Comparison of ENCODE assay signal across 1 cellular context in genomic region chr17:17972952-17973254, GRCh38.
TF ChIP-seq lines count a peak whose summit lies in the region.

No MANE protein-coding gene starts in this region.

TF ChIP-seq in K562, 482 proteins besides CTCF, POLR2A, EP300 and RAD21:
- TF ChIP-seq CXXC5 (CRISPR knock-in tag; IDR thresholded peaks at IDR 0.05) (0 out of 2 replicates have a peak, but pooled peaks have one; percentile 4), CHCHD3 (CRISPR knock-in tag; IDR thresholded peaks at IDR 0.05) (no peak), NR2C2 (CRISPR knock-in tag; IDR thresholded peaks at IDR 0.05) (no peak), NR2C2 (tag; IDR thresholded peaks at IDR 0.05) (peak; percentile 92), SMAD4 (CRISPR knock-in tag; conservative IDR thresholded peaks at IDR 0.05) (peak; percentile 9; the same call in 1 of the 2 replicates), DNMT1 (IDR thresholded peaks at IDR 0.05) (no peak), HDAC2 (IDR thresholded peaks at IDR 0.05) (peak; percentile 86), HDAC1 (IDR thresholded peaks at IDR 0.05) (peak in 1 of 2 experiments; percentile 97; a peak in 1 of 4 replicates), SAP30 (IDR thresholded peaks at IDR 0.05; ENCODE audit: borderline replicate concordance, insufficient read depth, low read depth, low read length, poor library complexity, severe bottlenecking) (peak; percentile 26), HDAC3 (IDR thresholded peaks at IDR 0.05; ENCODE audit: borderline replicate concordance, partially characterized antibody) (peak; percentile 76), RBFOX2 (IDR thresholded peaks at IDR 0.05; ENCODE audit: low read depth, low read length) (no peak), GABPA (tag; conservative IDR thresholded peaks at IDR 0.05; ENCODE audit: low read depth) (peak; percentile 39)
- TF ChIP-seq, protein P1, sequence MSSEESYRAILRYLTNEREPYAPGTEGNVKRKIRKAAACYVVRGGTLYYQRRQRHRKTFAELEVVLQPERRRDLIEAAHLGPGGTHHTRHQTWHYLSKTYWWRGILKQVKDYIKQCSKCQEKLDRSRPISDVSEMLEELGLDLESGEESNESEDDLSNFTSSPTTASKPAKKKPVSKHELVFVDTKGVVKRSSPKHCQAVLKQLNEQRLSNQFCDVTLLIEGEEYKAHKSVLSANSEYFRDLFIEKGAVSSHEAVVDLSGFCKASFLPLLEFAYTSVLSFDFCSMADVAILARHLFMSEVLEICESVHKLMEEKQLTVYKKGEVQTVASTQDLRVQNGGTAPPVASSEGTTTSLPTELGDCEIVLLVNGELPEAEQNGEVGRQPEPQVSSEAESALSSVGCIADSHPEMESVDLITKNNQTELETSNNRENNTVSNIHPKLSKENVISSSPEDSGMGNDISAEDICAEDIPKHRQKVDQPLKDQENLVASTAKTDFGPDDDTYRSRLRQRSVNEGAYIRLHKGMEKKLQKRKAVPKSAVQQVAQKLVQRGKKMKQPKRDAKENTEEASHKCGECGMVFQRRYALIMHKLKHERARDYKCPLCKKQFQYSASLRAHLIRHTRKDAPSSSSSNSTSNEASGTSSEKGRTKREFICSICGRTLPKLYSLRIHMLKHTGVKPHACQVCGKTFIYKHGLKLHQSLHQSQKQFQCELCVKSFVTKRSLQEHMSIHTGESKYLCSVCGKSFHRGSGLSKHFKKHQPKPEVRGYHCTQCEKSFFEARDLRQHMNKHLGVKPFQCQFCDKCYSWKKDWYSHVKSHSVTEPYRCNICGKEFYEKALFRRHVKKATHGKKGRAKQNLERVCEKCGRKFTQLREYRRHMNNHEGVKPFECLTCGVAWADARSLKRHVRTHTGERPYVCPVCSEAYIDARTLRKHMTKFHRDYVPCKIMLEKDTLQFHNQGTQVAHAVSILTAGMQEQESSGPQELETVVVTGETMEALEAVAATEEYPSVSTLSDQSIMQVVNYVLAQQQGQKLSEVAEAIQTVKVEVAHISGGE (CRISPR knock-in tag; IDR thresholded peaks at IDR 0.05): no peak
- TF ChIP-seq, protein P2, sequence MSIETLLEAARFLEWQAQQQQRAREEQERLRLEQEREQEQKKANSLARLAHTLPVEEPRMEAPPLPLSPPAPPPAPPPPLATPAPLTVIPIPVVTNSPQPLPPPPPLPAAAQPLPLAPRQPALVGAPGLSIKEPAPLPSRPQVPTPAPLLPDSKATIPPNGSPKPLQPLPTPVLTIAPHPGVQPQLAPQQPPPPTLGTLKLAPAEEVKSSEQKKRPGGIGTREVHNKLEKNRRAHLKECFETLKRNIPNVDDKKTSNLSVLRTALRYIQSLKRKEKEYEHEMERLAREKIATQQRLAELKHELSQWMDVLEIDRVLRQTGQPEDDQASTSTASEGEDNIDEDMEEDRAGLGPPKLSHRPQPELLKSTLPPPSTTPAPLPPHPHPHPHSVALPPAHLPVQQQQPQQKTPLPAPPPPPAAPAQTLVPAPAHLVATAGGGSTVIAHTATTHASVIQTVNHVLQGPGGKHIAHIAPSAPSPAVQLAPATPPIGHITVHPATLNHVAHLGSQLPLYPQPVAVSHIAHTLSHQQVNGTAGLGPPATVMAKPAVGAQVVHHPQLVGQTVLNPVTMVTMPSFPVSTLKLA (conservative IDR thresholded peaks at IDR 0.05): peak in 1 of 2 experiments; percentile 4; a peak in 1 of 4 replicates
- TF ChIP-seq, protein P3, sequence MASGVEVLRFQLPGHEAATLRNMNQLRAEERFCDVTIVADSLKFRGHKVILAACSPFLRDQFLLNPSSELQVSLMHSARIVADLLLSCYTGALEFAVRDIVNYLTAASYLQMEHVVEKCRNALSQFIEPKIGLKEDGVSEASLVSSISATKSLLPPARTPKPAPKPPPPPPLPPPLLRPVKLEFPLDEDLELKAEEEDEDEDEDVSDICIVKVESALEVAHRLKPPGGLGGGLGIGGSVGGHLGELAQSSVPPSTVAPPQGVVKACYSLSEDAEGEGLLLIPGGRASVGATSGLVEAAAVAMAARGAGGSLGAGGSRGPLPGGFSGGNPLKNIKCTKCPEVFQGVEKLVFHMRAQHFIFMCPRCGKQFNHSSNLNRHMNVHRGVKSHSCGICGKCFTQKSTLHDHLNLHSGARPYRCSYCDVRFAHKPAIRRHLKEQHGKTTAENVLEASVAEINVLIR (CRISPR knock-in tag; IDR thresholded peaks at IDR 0.05): no peak
- TF ChIP-seq, protein P4, sequence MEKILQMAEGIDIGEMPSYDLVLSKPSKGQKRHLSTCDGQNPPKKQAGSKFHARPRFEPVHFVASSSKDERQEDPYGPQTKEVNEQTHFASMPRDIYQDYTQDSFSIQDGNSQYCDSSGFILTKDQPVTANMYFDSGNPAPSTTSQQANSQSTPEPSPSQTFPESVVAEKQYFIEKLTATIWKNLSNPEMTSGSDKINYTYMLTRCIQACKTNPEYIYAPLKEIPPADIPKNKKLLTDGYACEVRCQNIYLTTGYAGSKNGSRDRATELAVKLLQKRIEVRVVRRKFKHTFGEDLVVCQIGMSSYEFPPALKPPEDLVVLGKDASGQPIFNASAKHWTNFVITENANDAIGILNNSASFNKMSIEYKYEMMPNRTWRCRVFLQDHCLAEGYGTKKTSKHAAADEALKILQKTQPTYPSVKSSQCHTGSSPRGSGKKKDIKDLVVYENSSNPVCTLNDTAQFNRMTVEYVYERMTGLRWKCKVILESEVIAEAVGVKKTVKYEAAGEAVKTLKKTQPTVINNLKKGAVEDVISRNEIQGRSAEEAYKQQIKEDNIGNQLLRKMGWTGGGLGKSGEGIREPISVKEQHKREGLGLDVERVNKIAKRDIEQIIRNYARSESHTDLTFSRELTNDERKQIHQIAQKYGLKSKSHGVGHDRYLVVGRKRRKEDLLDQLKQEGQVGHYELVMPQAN (IDR thresholded peaks at IDR 0.05; ENCODE audit: borderline replicate concordance): peak; percentile 96
